Comparison of ENCODE assay signal across 9 cellular contexts in genomic region chr2:102063948-102064678, GRCh38.
A peak's percentile ranks its signal among the peaks of the same experiment; 100 is the strongest.
DNase-seq lines count a peak whose midpoint lies in the region; ATAC-seq, FAIRE-seq and TF ChIP-seq lines count a peak whose summit lies in the region.
"Had no signal": no experiment of that assay in that cellular context is flagged by ENCODE, and none has a peak within 500 bp of the region (broad histone marks: within the 10 kb centered on the region; RNA-seq: fewer than 3 reads in every experiment).

No MANE protein-coding gene starts in this region.

- no peaks in the 10 kb centered on the region for H3K9me1 ChIP-seq in endothelial cell of umbilical vein (replicated peaks; ENCODE audit: control insufficient read depth, extremely low read depth, insufficient read depth, low read length)

- H3K9me3 ChIP-seq in endothelial cell of umbilical vein (replicated peaks; ENCODE audit: control insufficient read depth, insufficient read depth, low read length) (no peaks in the 10 kb centered on the region), mesodermal cell (ENCODE audit: control insufficient read depth, low read length) (no peaks in the 10 kb centered on the region), suprapubic skin (no peaks in the 10 kb centered on the region)

- no TSS peak for BruUV-seq in endothelial cell of umbilical vein (replicated peaks; lab: Mats Ljungman, UMichigan)

- H3K4me3 ChIP-seq in endothelial cell of umbilical vein (replicated peaks in 1 of 3; ENCODE audit: insufficient read depth in 1 of 3, low read depth in 1 of 3, low read length in 3 of 3), result no peak overlapping the region
- H3K4me3 ChIP-seq in mesodermal cell (ENCODE audit: extremely low read depth, insufficient read depth, low read length, poor library complexity, severe bottlenecking), result no peak overlapping the region
- no peak overlapping the region for H3K4me3 ChIP-seq in suprapubic skin

- H2AFZ ChIP-seq in endothelial cell of umbilical vein (ENCODE audit: low read depth, low read length), result peak overlapping the region; percentile 58

- H3K4me1 ChIP-seq in endothelial cell of umbilical vein (ENCODE audit: control insufficient read depth, extremely low read depth, insufficient read depth, low read length) (peaks cover 17% of the 10 kb centered on the region), mesodermal cell (ENCODE audit: control insufficient read depth, insufficient read depth, low read length, poor library complexity, severe bottlenecking) (peaks cover 37% of the 10 kb centered on the region), suprapubic skin (peaks cover 63% of the 10 kb centered on the region)

- peak; percentile 66 for DNase-seq in activated CD8-positive, alpha-beta memory T cell treated with anti-CD3 and anti-CD28 coated beads, Interleukin-2, amount 10 ng/mL, durations not matched to agents 7 days and 5 days
- no peak for DNase-seq in activated CD8-positive, alpha-beta memory T cell treated with anti-CD3 and anti-CD28 coated beads, Interleukin-2, amount 50 U/mL, for 48 hours
- DNase-seq in endothelial cell of umbilical vein (ENCODE audit: low read depth, low spot score), result peak; percentile 86
- peak; percentile 94 to 95 for DNase-seq in suprapubic skin (ENCODE audit: low spot score in 2 of 2)
- DNase-seq: stimulated activated naive B cell treated with anti-CD40 and anti-IgM and Interleukin-4, amounts not matched to agents 10 μg/mL and 1 μg/mL and 100 μg/mL, for 72 hours had no signal

- dilution Hi-C loops in endothelial cell of umbilical vein (cut with MboI; ENCODE audit: extremely low pct_ligation_motif_present, low sequenced_read_pairs), result no loop called here

- peaks cover 34% of the 10 kb centered on the region for H3K4me1 Mint-ChIP-seq in activated CD8-positive, alpha-beta memory T cell treated with anti-CD3 and anti-CD28 coated beads, Interleukin-2, amount 10 ng/mL, durations not matched to agents 7 days and 5 days

- peak overlapping the region; percentile 50 for H3K27ac ChIP-seq in endothelial cell of umbilical vein (ENCODE audit: insufficient read depth, low read depth, low read length)
- peak overlapping the region; percentile 93 for H3K27ac ChIP-seq in mesodermal cell (ENCODE audit: low read depth, low read length, severe bottlenecking)
- H3K27ac ChIP-seq in suprapubic skin, result peak overlapping the region; percentile 96

- peak; percentile 87 for TF ChIP-seq EP300 in suprapubic skin (IDR thresholded peaks at IDR 0.05)

- peak overlapping the region; percentile 9 for H3K4me2 ChIP-seq in endothelial cell of umbilical vein (ENCODE audit: insufficient read depth, low read length)

- H3K9me3 Mint-ChIP-seq in activated CD8-positive, alpha-beta memory T cell treated with anti-CD3 and anti-CD28 coated beads, Interleukin-2, amount 10 ng/mL, durations not matched to agents 7 days and 5 days (ENCODE audit: low read depth), result no peaks in the 10 kb centered on the region

- TF ChIP-seq POLR2A in endothelial cell of umbilical vein (IDR thresholded peaks at IDR 0.05; ENCODE audit: low read depth, low read length) (peak; percentile 3), suprapubic skin (IDR thresholded peaks at IDR 0.05) (no peak)

- TF ChIP-seq CTCF in endothelial cell of umbilical vein (IDR thresholded peaks at IDR 0.05; ENCODE audit: extremely low read depth in 1 of 2, insufficient read depth in 1 of 2, low read depth in 1 of 2, low read length in 2 of 2), result no peak
- no peak for TF ChIP-seq CTCF in suprapubic skin (IDR thresholded peaks at IDR 0.05)

- peak; percentile 99 for FAIRE-seq in endothelial cell of umbilical vein (lab: Jason Lieb, UNC)

- CTCF ChIA-PET in activated CD8-positive, alpha-beta memory T cell treated with anti-CD3 and anti-CD28 coated beads, Interleukin-2, amount 10 ng/mL, durations not matched to agents 7 days and 5 days (lab: Charles Lee), result no interaction called here
- CTCF ChIA-PET in endothelial cell of umbilical vein (lab: Charles Lee), result interaction anchor here (0.6 to 4.9 kb wide), 19 partner anchors 9 to 379 kb away, joined by 3 to 21 read pairs (median 4); partner anchors contain the start of gene IL1R1

- peak overlapping the region; percentile 56 for H3K27ac Mint-ChIP-seq in activated CD8-positive, alpha-beta memory T cell treated with anti-CD3 and anti-CD28 coated beads, Interleukin-2, amount 10 ng/mL, durations not matched to agents 7 days and 5 days
- H3K27ac Mint-ChIP-seq: stimulated activated naive B cell treated with anti-CD40 and anti-IgM and Interleukin-4, amounts not matched to agents 10 μg/mL and 1 μg/mL and 100 μg/mL, for 72 hours had no signal

- H4K20me1 ChIP-seq in endothelial cell of umbilical vein (replicated peaks; ENCODE audit: control insufficient read depth, extremely low read depth, insufficient read depth, low read length), result no peaks in the 10 kb centered on the region

- no peaks in the 10 kb centered on the region for H3K79me2 ChIP-seq in endothelial cell of umbilical vein (ENCODE audit: control insufficient read depth, insufficient read depth, low read length)

- H3K36me3 Mint-ChIP-seq in activated CD8-positive, alpha-beta memory T cell treated with anti-CD3 and anti-CD28 coated beads, Interleukin-2, amount 10 ng/mL, durations not matched to agents 7 days and 5 days, result peaks cover 5% of the 10 kb centered on the region

- peak overlapping the region; percentile 2 for H3K9ac ChIP-seq in endothelial cell of umbilical vein (replicated peaks; ENCODE audit: extremely low read depth, insufficient read depth, low read length)

- ATAC-seq in activated CD8-positive, alpha-beta memory T cell treated with anti-CD3 and anti-CD28 coated beads, Interleukin-2, amount 10 ng/mL, durations not matched to agents 7 days and 5 days, result peak; percentile 57
- peak; percentile 91 for ATAC-seq in SK-N-SH treated with all-trans-retinoic acid at 6 μM for 48 hours
- no peak for ATAC-seq in GM21529 (IDR thresholded peaks at IDR 0.05; ENCODE audit: unreplicated experiment)
- no peak for ATAC-seq in GM18907 (IDR thresholded peaks at IDR 0.05; ENCODE audit: unreplicated experiment)

- POLR2A ChIA-PET in endothelial cell of umbilical vein (lab: Charles Lee), result no interaction called here

- WGBS in mesodermal cell (ENCODE audit: insufficient coverage in 2 of 2), 2 experiments, result 56 to 64% methylated on average over 6 to 8 of the region's 9 CpGs
- WGBS in suprapubic skin, result 14% methylated on average over 9 of the region's 9 CpGs

- H3K36me3 ChIP-seq in endothelial cell of umbilical vein (ENCODE audit: control insufficient read depth in 2 of 2, extremely low read depth in 1 of 2, insufficient read depth in 2 of 2, low read length in 2 of 2) (no peaks in the 10 kb centered on the region), mesodermal cell (ENCODE audit: control insufficient read depth, insufficient read depth, low read length) (no peaks in the 10 kb centered on the region), suprapubic skin (no peaks in the 10 kb centered on the region)

- no peak overlapping the region for H3K4me3 Mint-ChIP-seq in activated CD8-positive, alpha-beta memory T cell treated with anti-CD3 and anti-CD28 coated beads, Interleukin-2, amount 10 ng/mL, durations not matched to agents 7 days and 5 days
- H3K4me3 Mint-ChIP-seq: stimulated activated naive B cell treated with anti-CD40 and anti-IgM and Interleukin-4, amounts not matched to agents 10 μg/mL and 1 μg/mL and 100 μg/mL, for 72 hours had no signal

- H3K27me3 Mint-ChIP-seq in activated CD8-positive, alpha-beta memory T cell treated with anti-CD3 and anti-CD28 coated beads, Interleukin-2, amount 10 ng/mL, durations not matched to agents 7 days and 5 days, result no peaks in the 10 kb centered on the region

- intact Hi-C loops in endothelial cell of umbilical vein (cut with micrococcal nuclease), result loop anchor here (2.0 to 5.0 kb wide), 3 partner anchors 19 to 73 kb away; no protein-coding TSS in a partner anchor

- H3K27me3 ChIP-seq in endothelial cell of umbilical vein (ENCODE audit: control insufficient read depth in 2 of 2, insufficient read depth in 2 of 2, low read length in 2 of 2) (no peaks in the 10 kb centered on the region), suprapubic skin (no peaks in the 10 kb centered on the region)

TF ChIP-seq in SK-N-SH treated with all-trans-retinoic acid at 6 μM for 48 hours, 23 proteins besides CTCF, POLR2A, EP300 and RAD21 (continues in another document):
- TF ChIP-seq TCF4 (CRISPR knock-in tag; IDR thresholded peaks at IDR 0.05; ENCODE audit: borderline replicate concordance), result peak; percentile 81
- no peak for TF ChIP-seq RARB (CRISPR knock-in tag; IDR thresholded peaks at IDR 0.05)
- no peak for TF ChIP-seq ZNF8 (CRISPR knock-in tag; IDR thresholded peaks at IDR 0.05)
- TF ChIP-seq BACH2 (CRISPR knock-in tag; IDR thresholded peaks at IDR 0.05; ENCODE audit: borderline replicate concordance), result peak; percentile 91; the same call in 1 of the 2 replicates
- 0 out of 2 replicates have a peak, but pooled peaks have one; percentile 13 for TF ChIP-seq CSDC2 (CRISPR knock-in tag; IDR thresholded peaks at IDR 0.05)

TF ChIP-seq in endothelial cell of umbilical vein, 7 proteins besides CTCF, POLR2A, EP300 and RAD21:
- TF ChIP-seq, protein P1, sequence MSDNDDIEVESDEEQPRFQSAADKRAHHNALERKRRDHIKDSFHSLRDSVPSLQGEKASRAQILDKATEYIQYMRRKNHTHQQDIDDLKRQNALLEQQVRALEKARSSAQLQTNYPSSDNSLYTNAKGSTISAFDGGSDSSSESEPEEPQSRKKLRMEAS (IDR thresholded peaks at IDR 0.05; ENCODE audit: insufficient read depth, insufficient read length), result peak; percentile 43
- no peak for TF ChIP-seq JUN (IDR thresholded peaks at IDR 0.05; ENCODE audit: borderline replicate concordance, insufficient read depth, insufficient read length, low read depth)
- no peak for TF ChIP-seq MYC (IDR thresholded peaks at IDR 0.05; ENCODE audit: low read depth, low read length)
- no peak for TF ChIP-seq GATA2 (IDR thresholded peaks at IDR 0.05; ENCODE audit: insufficient read depth, insufficient read length, low read depth, low read length)
- peak; percentile 65 for TF ChIP-seq FOS (IDR thresholded peaks at IDR 0.05; ENCODE audit: borderline replicate concordance, insufficient read depth, low read length)
- TF ChIP-seq EZH2 (IDR thresholded peaks at IDR 0.05; ENCODE audit: borderline replicate concordance, low read depth, low read length, severe bottlenecking), result no peak
- peak; percentile 52 for TF ChIP-seq POLR2AphosphoS5 (IDR thresholded peaks at IDR 0.05; ENCODE audit: insufficient read depth, low read depth, low read length)

Comparison
In these comparisons a context has a peak if more than half of its experiments do, and no peak if none do; other contexts are left out.
1. ATAC-seq: peak in activated CD8-positive, alpha-beta memory T cell treated with anti-CD3 and anti-CD28 coated beads, Interleukin-2, amount 10 ng/mL, durations not matched to agents 7 days and 5 days (single experiment) and SK-N-SH treated with all-trans-retinoic acid at 6 μM for 48 hours (single experiment); none in GM21529 (single experiment) and GM18907 (single experiment).
2. Peak in every context shown above with its lines, with median percentiles within 50 percentile points of each other: H3K27ac ChIP-seq.